In the genomic region with DNA sequence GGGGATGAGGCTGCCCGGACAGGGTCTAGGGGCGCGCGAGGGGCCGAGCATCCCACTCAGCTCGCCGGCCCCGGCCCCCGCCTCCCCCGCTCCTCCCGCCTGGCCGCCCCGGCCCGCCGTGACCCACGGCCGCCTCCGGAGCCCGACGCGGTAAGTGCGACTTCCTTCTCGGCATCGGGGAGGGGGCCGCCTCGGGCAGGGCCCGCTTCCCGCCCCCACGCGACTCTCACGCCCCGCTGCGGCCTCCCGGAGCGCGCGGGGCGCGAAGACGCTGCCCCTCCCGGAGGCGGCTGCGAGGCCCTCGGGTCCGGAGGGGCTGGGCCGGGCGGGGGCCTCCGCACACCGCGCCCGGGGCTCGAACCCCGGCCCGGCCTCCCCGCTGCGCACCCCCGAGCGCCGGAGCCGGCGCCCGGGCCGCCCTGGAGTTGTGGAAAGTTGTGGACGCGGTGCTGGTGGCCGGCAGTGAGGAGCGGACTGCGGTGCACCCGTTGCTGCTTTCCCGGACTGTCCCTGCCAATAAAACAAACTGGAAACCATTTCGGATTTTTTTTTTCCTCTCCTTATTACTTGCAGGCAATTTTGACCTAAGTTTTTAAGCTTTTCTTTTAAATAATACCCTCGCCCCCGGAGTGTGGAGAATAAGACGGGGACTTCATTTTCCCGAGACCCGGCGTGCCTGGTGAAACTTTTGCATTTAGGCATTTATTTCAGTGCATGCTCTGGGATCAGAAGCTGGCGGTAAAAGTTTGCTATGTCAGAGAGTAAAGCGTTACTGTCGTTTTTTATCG, we compare ENCODE assay signal across 8 cellular contexts. TPM values are rescaled to one million over a fixed set of nuclear protein-coding genes. Genes with fewer than 3 reads are reported as not detected.
DNase-seq lines count a peak whose midpoint lies in the region; ATAC-seq and TF ChIP-seq lines count a peak whose summit lies in the region.

No MANE protein-coding gene starts in this region.

- peaks cover 0 to 9% of the 10 kb centered on the region in 2 donors for H3K36me3 Mint-ChIP-seq in naive B cell

- no peaks in the 10 kb centered on the region for H3K36me3 ChIP-seq in esophagus squamous epithelium

- H3K27ac Mint-ChIP-seq in naive B cell: peak overlapping the region; percentile 82 to 96 (median 94)

- peaks cover 18 to 81% (median 25%) of the 10 kb centered on the region in 3 donors for H3K4me1 ChIP-seq in esophagus squamous epithelium

- TF ChIP-seq CTCF in esophagus squamous epithelium (IDR thresholded peaks at IDR 0.05): peak in 1 of 6 experiments; percentile 2

- H3K9me3 ChIP-seq in esophagus squamous epithelium: no peaks in the 10 kb centered on the region

- intact Hi-C loops in esophagus squamous epithelium (cut with DNase I): no loop called here

- DNase-seq in AG20443 (ENCODE audit: low spot score): peak; percentile 73
- peak; percentile 18 for DNase-seq in activated CD4-positive, alpha-beta T cell treated with anti-CD3 and anti-CD28 coated beads, Interleukin-2, amount 50 U/mL, for 4 hours
- no peak for DNase-seq in esophagus squamous epithelium (lab: John Stamatoyannopoulos, UW)
- DNase-seq in naive B cell: peak; percentile 67
- no peak for DNase-seq in NCI-H524 treated with DMSO at 0.1 percent for 48 hours (lab: John Stamatoyannopoulos, UW)
- DNase-seq in NCI-H187 treated with DMSO at 0.1 percent for 48 hours (lab: John Stamatoyannopoulos, UW): no peak

- H3K4me3 Mint-ChIP-seq in naive B cell: peak overlapping the region; percentile 81 to 98 (median 96)

- H3K9me3 Mint-ChIP-seq in naive B cell: no peaks in the 10 kb centered on the region

- 0% methylated on average over 18 of the region's 81 CpGs for WGBS in esophagus squamous epithelium, 2 donors

- peak in 1 of 4 donors; percentile 34 for TF ChIP-seq POLR2A in esophagus squamous epithelium (IDR thresholded peaks at IDR 0.05)

- H3K27me3 ChIP-seq in esophagus squamous epithelium: no peaks in the 10 kb centered on the region

- peaks cover 35 to 69% (median 58%) of the 10 kb centered on the region in 3 donors for H3K4me1 Mint-ChIP-seq in naive B cell

- ATAC-seq in GM18909 (IDR thresholded peaks at IDR 0.05; ENCODE audit: poor library complexity, unreplicated experiment): peak; percentile 42
- ATAC-seq in HG03460 (IDR thresholded peaks at IDR 0.05; ENCODE audit: unreplicated experiment): peak; percentile 23
- peak; percentile 20 to 26 for ATAC-seq in naive B cell (ENCODE audit: low read depth in 2 of 2)

- no peaks in the 10 kb centered on the region for H3K27me3 Mint-ChIP-seq in naive B cell

- peak overlapping the region; percentile 92 to 98 (median 93) for H3K27ac ChIP-seq in esophagus squamous epithelium

- H3K4me3 ChIP-seq in esophagus squamous epithelium: peak overlapping the region; percentile 77 to 96 (median 91)

RNA-seq across cellular contexts. Expression of gene TMEM156, which starts 12.9 kb away (rescaled TPM):
- 1 to 10 TPM in 2 of 4 donors, under 1 TPM in 1, not detected in 1; 0.15 to 9.6 (median 1.1) TPM for total RNA-seq in esophagus squamous epithelium
- 100 to 1,000 TPM in 5 of 6 donors, 10 to 100 TPM in 1; 78.4 to 212 (median 144) TPM for polyA plus RNA-seq in naive B cell (ENCODE audit: low read depth in 6 of 6)

RNA-seq across cellular contexts. Expression of gene KLHL5, which starts 16.9 kb away (rescaled TPM):
- 10 to 100 TPM in 3 of 4 donors, 1 to 10 TPM in 1; 4.6 to 47.3 (median 18.9) TPM for total RNA-seq in esophagus squamous epithelium
- polyA plus RNA-seq in naive B cell (ENCODE audit: low read depth in 6 of 6): 10 to 100 TPM; 21.4 to 42.3 (median 25.2) TPM

Comparison
In these comparisons a context has a peak if more than half of its experiments do, and no peak if none do; other contexts are left out.
1. DNase-seq: peak in AG20443 (single experiment), activated CD4-positive, alpha-beta T cell treated with anti-CD3 and anti-CD28 coated beads, Interleukin-2, amount 50 U/mL, for 4 hours (2 of 2) and naive B cell (single experiment); none in esophagus squamous epithelium (single experiment), NCI-H524 treated with DMSO at 0.1 percent for 48 hours (single experiment) and NCI-H187 treated with DMSO at 0.1 percent for 48 hours (single experiment).
2. Peak in every context shown above with its lines, with median percentiles within 50 percentile points of each other: ATAC-seq.